ENCODE assay signal across 23 cellular contexts in genomic region chr2:129771606-129772598, GRCh38.
DNase-seq lines count a peak whose midpoint lies in the region; ATAC-seq, FAIRE-seq and TF ChIP-seq lines count a peak whose summit lies in the region.
"Had no signal": no experiment of that assay in that cellular context is flagged by ENCODE, and none has a peak within 500 bp of the region (broad histone marks: within the 10 kb centered on the region; RNA-seq: fewer than 3 reads in every experiment).

No MANE protein-coding gene starts in this region.

- H3K27ac ChIP-seq in HepG2 (ENCODE audit: extremely low read length, insufficient read depth, low read length), result no peak overlapping the region
- H3K27ac ChIP-seq in right lobe of liver, result no peak overlapping the region
- H3K27ac ChIP-seq: BLaER1, PC-9 had no signal

- no peaks in the 10 kb centered on the region for H3K27me3 Mint-ChIP-seq in mesothelial cell of epicardium (ENCODE audit: low read depth)

- TF ChIP-seq RAD21 in HepG2 (CRISPR knock-in tag; IDR thresholded peaks at IDR 0.05), result no peak

- peak overlapping the region; percentile 39 for H3K27ac Mint-ChIP-seq in mesothelial cell of epicardium
- H3K27ac Mint-ChIP-seq: CD4-positive, alpha-beta memory T cell; GM23338; IgD-negative memory B cell had no signal

- CTCF ChIA-PET in HepG2 (lab: Yijun Ruan, JAX; ENCODE audit: low intra/inter-chr PET ratio, low total read pairs), result no interaction called here

- no peaks in the 10 kb centered on the region for H3K36me3 ChIP-seq in HepG2 (replicated peaks in 1 of 2; ENCODE audit: control insufficient read depth in 1 of 2, insufficient read depth in 2 of 2, low read length in 2 of 2)
- no peaks in the 10 kb centered on the region for H3K36me3 ChIP-seq in right lobe of liver
- H3K36me3 ChIP-seq: BLaER1 had no signal

- H3K36me3 Mint-ChIP-seq in mesothelial cell of epicardium, result peaks cover 6% of the 10 kb centered on the region
- H3K36me3 Mint-ChIP-seq: CD4-positive, alpha-beta memory T cell; IgD-negative memory B cell had no signal

- no peak overlapping the region for H3K4me3 Mint-ChIP-seq in mesothelial cell of epicardium
- H3K4me3 Mint-ChIP-seq: CD4-positive, alpha-beta memory T cell; GM23338; IgD-negative memory B cell had no signal

- H2AFZ ChIP-seq in HepG2 (ENCODE audit: low read length), result no peak overlapping the region
- H2AFZ ChIP-seq: GM23338, PC-9 had no signal

- no peak overlapping the region for H3K4me2 ChIP-seq in HepG2 (ENCODE audit: low read depth, low read length)
- H3K4me2 ChIP-seq: BLaER1, GM23338, PC-9 had no signal

- H4K20me1 ChIP-seq in HepG2 (ENCODE audit: insufficient read depth, low read length), result no peaks in the 10 kb centered on the region
- H4K20me1 ChIP-seq: BLaER1 had no signal

- H3K27me3 ChIP-seq in HepG2 (ENCODE audit: control insufficient read depth in 1 of 2, insufficient read depth in 2 of 2, low read length in 2 of 2) (peaks cover 8 to 35% of the 10 kb centered on the region in 2 experiments; a peak in 4 of 5 replicates), right lobe of liver (no peaks in the 10 kb centered on the region)
- H3K27me3 ChIP-seq: BLaER1 had no signal

- TF ChIP-seq EP300 in HepG2 (IDR thresholded peaks at IDR 0.05; ENCODE audit: low read depth in 2 of 2, low read length in 2 of 2) (no peak), HepG2 (CRISPR knock-in tag; IDR thresholded peaks at IDR 0.05; ENCODE audit: borderline replicate concordance) (no peak)

- FAIRE-seq in HepG2 (lab: Jason Lieb, UNC), result no peak
- FAIRE-seq: G401.6, GM18507, HTR-8/SVneo had no signal

- H3K4me3 ChIP-seq in HepG2 (replicated peaks in 1 of 3; ENCODE audit: insufficient read depth in 1 of 3, low read depth in 2 of 3, low read length in 3 of 3), result no peak overlapping the region
- H3K4me3 ChIP-seq in right lobe of liver, result no peak overlapping the region
- H3K4me3 ChIP-seq: BLaER1, GM23338, PC-9 had no signal

- no peaks in the 10 kb centered on the region for H3K79me2 ChIP-seq in HepG2 (ENCODE audit: insufficient read depth, low read length)

- H3K9ac ChIP-seq in HepG2 (ENCODE audit: insufficient read depth, low read depth, low read length), result no peak overlapping the region
- H3K9ac ChIP-seq: BLaER1 had no signal

- H3K4me1 Mint-ChIP-seq in mesothelial cell of epicardium, result peaks cover 46% of the 10 kb centered on the region
- H3K4me1 Mint-ChIP-seq: CD4-positive, alpha-beta memory T cell; GM23338; IgD-negative memory B cell had no signal

- no TSS peak for BruUV-seq in HepG2 (replicated peaks; lab: Mats Ljungman, UMichigan)

- TF ChIP-seq POLR2A in HepG2 (IDR thresholded peaks at IDR 0.05; ENCODE audit: insufficient read depth in 1 of 2, low read depth in 2 of 2, low read length in 2 of 2), result no peak
- TF ChIP-seq POLR2A in right lobe of liver (IDR thresholded peaks at IDR 0.05), result no peak

- H3K4me1 ChIP-seq in HepG2 (ENCODE audit: insufficient read depth, low read length), result 0 out of 2 replicates have a peak, but pooled peaks cover 6% of the 10 kb centered on the region
- no peaks in the 10 kb centered on the region for H3K4me1 ChIP-seq in right lobe of liver

- H3K9me3 Mint-ChIP-seq in mesothelial cell of epicardium, result peaks cover 23% of the 10 kb centered on the region

- 4% methylated on average over 7 of the region's 7 CpGs for WGBS in HepG2 (ENCODE audit: low lambda C conversion rate)
- WGBS in right lobe of liver (ENCODE audit: insufficient coverage, low coverage, low lambda C conversion rate, missing lambda C conversion rate), result 55% methylated on average over 7 of the region's 7 CpGs

- intact Hi-C loops in HepG2 (cut with micrococcal nuclease; ENCODE audit: unreplicated experiment), result no loop called here
- intact Hi-C loops in right lobe of liver (cut with DNase I), result no loop called here

- H3K9me3 ChIP-seq in HepG2 (ENCODE audit: low read length) (no peaks in the 10 kb centered on the region), right lobe of liver (no peaks in the 10 kb centered on the region)

- POLR2A ChIA-PET in HepG2 (lab: Yijun Ruan, JAX), result no interaction called here

- no peak for DNase-seq in HepG2 (ENCODE audit: low spot score)
- no peak for DNase-seq in right lobe of liver
- DNase-seq in ecto neural progenitor cell (ENCODE audit: low spot score), result peak; percentile 24
- DNase-seq in mesothelial cell of epicardium (ENCODE audit: low spot score in 2 of 2, unreplicated experiment in 2 of 2), result no peak
- DNase-seq in hepatic stellate cell (ENCODE audit: low spot score), result no peak
- no peak for DNase-seq in germinal center (ENCODE audit: low spot score)
- no peak for DNase-seq in SW 1271 (lab: John Stamatoyannopoulos, UW)
- DNase-seq: Calu3; CD4-positive, alpha-beta memory T cell; NCI-H1105; NCI-H2029 treated with DMSO at 0.1 percent for 48 hours; NCI-H226; NCI-H510A treated with DMSO at 0.1 percent for 48 hours; NCI-H748 treated with DMSO at 0.1 percent for 48 hours; PC-9; RPMI8226 had no signal

- ATAC-seq in HepG2, result no peak
- ATAC-seq in right lobe of liver, result no peak
- ATAC-seq: GM23338, HCT116 had no signal

- no peak for TF ChIP-seq CTCF in HepG2 (CRISPR knock-in tag; IDR thresholded peaks at IDR 0.05)
- TF ChIP-seq CTCF in right lobe of liver (IDR thresholded peaks at IDR 0.05), result no peak
- TF ChIP-seq CTCF in mesothelial cell of epicardium (IDR thresholded peaks at IDR 0.05; ENCODE audit: unreplicated experiment), result no peak

- in situ Hi-C loops in HepG2 (cut with HindIII; ENCODE audit: extremely low pct_ligation_motif_present, low pct_unique_long_range_greater_than_20kb), result no loop called here

TF ChIP-seq in HepG2, 621 proteins besides CTCF, POLR2A, EP300 and RAD21:
- TF ChIP-seq KLF6 (CRISPR knock-in tag; IDR thresholded peaks at IDR 0.05) (no peak), CEBPB (IDR thresholded peaks at IDR 0.05; ENCODE audit: borderline replicate concordance, low read depth, low read length) (peak; percentile 55), HOMEZ (CRISPR knock-in tag; IDR thresholded peaks at IDR 0.05; ENCODE audit: low read depth) (no peak)
